In genomic region chr12:46358325-46358700, GRCh38 we compare ENCODE assay signal across 13 cellular contexts.
"Had no signal": no experiment of that assay in that cellular context is flagged by ENCODE, and none has a peak within 500 bp of the region (broad histone marks: within the 10 kb centered on the region; RNA-seq: fewer than 3 reads in every experiment).

No MANE protein-coding gene starts in this region.

- DNase-seq: activated CD4-positive, alpha-beta T cell treated with anti-CD3 and anti-CD28 coated beads for 4 hours; activated CD8-positive, alpha-beta T cell treated with anti-CD3 and anti-CD28 coated beads for 36 hours; amygdala; glutamatergic neuron; left cardiac atrium; mucosa of descending colon; stimulated activated CD4-positive, alpha-beta T cell treated with anti-CD3 and anti-CD28 coated beads, Interleukin-15, amount 100 ng/mL, for 24 hours; stimulated activated CD4-positive, alpha-beta T cell treated with anti-CD3 and anti-CD28 coated beads, Interleukin-4, amount 100 ng/mL, for 24 hours; stimulated activated naive CD8-positive, alpha-beta T cell treated with anti-CD3 and anti-CD28 coated beads, Interleukin-15, amount 100 ng/mL, for 72 hours; T-cell; T1000; testis; WERI-Rb-1 had no signal

- H3K4me3 ChIP-seq: mucosa of descending colon, testis had no signal

- H3K27me3 ChIP-seq: testis had no signal

- H3K27ac ChIP-seq: testis, WERI-Rb-1 had no signal

- ATAC-seq: activated CD8-positive, alpha-beta T cell treated with anti-CD3 and anti-CD28 coated beads for 36 hours had no signal

- H3K9me3 ChIP-seq: mucosa of descending colon, testis had no signal

- H3K4me1 ChIP-seq: testis had no signal
